Comparison of ENCODE assay signal across 1 cellular context in genomic region chr2:162967137-162967536, GRCh38.
A peak's percentile ranks its signal among the peaks of the same experiment; 100 is the strongest.
TF ChIP-seq lines count a peak whose summit lies in the region.

No MANE protein-coding gene starts in this region.

TF ChIP-seq in K562, 482 proteins besides CTCF, POLR2A, EP300 and RAD21 (continued from another document):
- TF ChIP-seq TCF15 (CRISPR knock-in tag; IDR thresholded peaks at IDR 0.05) (no peak), NR3C1 (CRISPR knock-in tag; IDR thresholded peaks at IDR 0.05) (no peak), FOXO4 (CRISPR knock-in tag; IDR thresholded peaks at IDR 0.05) (no peak), HSF4 (CRISPR knock-in tag; IDR thresholded peaks at IDR 0.05; ENCODE audit: borderline replicate concordance) (no peak), ZNF507 (tag; conservative IDR thresholded peaks at IDR 0.05) (no peak), CBFA2T3 (IDR thresholded peaks at IDR 0.05) (0 out of 2 replicates have a peak, but pooled peaks have one; percentile 19)
